1 cellular context compared by ENCODE assay signal in the genomic region with DNA sequence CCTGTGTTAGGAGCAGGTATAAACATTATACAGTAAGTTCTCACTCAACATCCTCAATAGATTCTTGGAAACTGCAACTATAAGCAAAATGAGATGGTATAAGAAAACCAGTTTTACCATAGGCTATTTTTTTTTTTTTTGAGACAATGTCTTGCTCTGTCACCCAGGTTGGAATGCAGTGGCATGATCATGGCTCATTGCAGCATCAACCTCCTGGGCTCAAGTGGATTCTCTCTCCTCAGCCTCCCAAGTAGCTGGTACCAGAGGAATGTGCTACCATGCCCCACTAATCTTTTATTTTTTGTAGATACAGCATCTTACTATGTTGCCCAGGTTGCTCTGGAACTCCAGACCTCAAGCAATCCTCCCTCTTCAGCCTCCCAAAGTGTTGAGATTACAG.
TF ChIP-seq lines count a peak whose summit lies in the region.

No MANE protein-coding gene starts in this region.

TF ChIP-seq in HCT116, 20 proteins besides CTCF, POLR2A, EP300 and RAD21 (continued from another document):
- TF ChIP-seq, protein P1, sequence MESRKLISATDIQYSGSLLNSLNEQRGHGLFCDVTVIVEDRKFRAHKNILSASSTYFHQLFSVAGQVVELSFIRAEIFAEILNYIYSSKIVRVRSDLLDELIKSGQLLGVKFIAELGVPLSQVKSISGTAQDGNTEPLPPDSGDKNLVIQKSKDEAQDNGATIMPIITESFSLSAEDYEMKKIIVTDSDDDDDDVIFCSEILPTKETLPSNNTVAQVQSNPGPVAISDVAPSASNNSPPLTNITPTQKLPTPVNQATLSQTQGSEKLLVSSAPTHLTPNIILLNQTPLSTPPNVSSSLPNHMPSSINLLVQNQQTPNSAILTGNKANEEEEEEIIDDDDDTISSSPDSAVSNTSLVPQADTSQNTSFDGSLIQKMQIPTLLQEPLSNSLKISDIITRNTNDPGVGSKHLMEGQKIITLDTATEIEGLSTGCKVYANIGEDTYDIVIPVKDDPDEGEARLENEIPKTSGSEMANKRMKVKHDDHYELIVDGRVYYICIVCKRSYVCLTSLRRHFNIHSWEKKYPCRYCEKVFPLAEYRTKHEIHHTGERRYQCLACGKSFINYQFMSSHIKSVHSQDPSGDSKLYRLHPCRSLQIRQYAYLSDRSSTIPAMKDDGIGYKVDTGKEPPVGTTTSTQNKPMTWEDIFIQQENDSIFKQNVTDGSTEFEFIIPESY (IDR thresholded peaks at IDR 0.05; ENCODE audit: extremely low read depth, insufficient replicate concordance, low read length): no peak
- no peak for TF ChIP-seq CBX3 (IDR thresholded peaks at IDR 0.05; ENCODE audit: low read depth)
- TF ChIP-seq EGR1 (IDR thresholded peaks at IDR 0.05; ENCODE audit: low read depth): no peak
- no peak for TF ChIP-seq EZH2 (IDR thresholded peaks at IDR 0.05)
- no peak for TF ChIP-seq SRF (IDR thresholded peaks at IDR 0.05; ENCODE audit: low read depth)
- TF ChIP-seq SIN3A (IDR thresholded peaks at IDR 0.05; ENCODE audit: low read depth): no peak
- TF ChIP-seq, protein P2, sequence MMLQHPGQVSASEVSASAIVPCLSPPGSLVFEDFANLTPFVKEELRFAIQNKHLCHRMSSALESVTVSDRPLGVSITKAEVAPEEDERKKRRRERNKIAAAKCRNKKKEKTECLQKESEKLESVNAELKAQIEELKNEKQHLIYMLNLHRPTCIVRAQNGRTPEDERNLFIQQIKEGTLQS (IDR thresholded peaks at IDR 0.05): no peak
- TF ChIP-seq SP1 (IDR thresholded peaks at IDR 0.05; ENCODE audit: low read depth): no peak
- no peak for TF ChIP-seq YY1 (IDR thresholded peaks at IDR 0.05; ENCODE audit: extremely low read depth, insufficient replicate concordance, low read depth, low read length)
- no peak for TF ChIP-seq ELF1 (IDR thresholded peaks at IDR 0.05; ENCODE audit: borderline replicate concordance, low read depth)
